In the genomic region with DNA sequence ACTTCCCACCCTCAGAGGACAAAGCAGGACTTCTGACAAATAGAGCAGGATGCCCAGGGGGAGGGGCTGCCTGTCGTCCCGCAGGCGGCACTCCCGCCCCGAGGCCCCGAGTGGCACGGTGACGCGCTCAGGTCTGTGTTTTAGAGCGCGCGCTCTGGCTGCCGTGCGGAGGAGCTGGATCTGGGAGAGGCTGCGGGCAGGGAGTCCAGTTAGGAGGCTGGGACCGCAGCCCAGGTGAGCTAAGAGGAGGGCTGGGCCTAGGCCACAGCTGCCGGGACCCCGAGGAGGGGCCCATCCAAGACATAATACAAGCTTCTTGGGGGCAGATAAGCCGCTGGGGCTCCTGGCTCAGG, we compare ENCODE assay signal across 17 cellular contexts. TPM values are rescaled to one million over a fixed set of nuclear protein-coding genes. Genes with fewer than 3 reads are reported as not detected.
DNase-seq lines count a peak whose midpoint lies in the region; ATAC-seq and TF ChIP-seq lines count a peak whose summit lies in the region.
"Had no signal": no experiment of that assay in that cellular context is flagged by ENCODE, and none has a peak within 500 bp of the region (broad histone marks: within the 10 kb centered on the region; RNA-seq: fewer than 3 reads in every experiment).

No MANE protein-coding gene starts in this region.

- H3K4me3 ChIP-seq in left lung, result no peak overlapping the region
- H3K4me3 ChIP-seq: adrenal gland, prostate gland, SK-N-MC had no signal

- peaks cover 2 to 23% of the 10 kb centered on the region in 2 donors for H3K27me3 ChIP-seq in left lung
- H3K27me3 ChIP-seq: adrenal gland had no signal

- intact Hi-C loops in left lung (cut with DNase I) (loop anchor here in 1 of 2 donors (10.0 kb wide), 3 partner anchors 80 to 300 kb away; partner anchors contain the start of gene KCTD13), posterior vena cava (cut with DNase I) (loop anchor here in 1 of 2 donors (5.0 kb wide), 1 partner anchor 182 kb away; the partner anchor contains the start of gene MVP)

- ATAC-seq in left lung (peak; percentile 77), HG03108 (IDR thresholded peaks at IDR 0.05; ENCODE audit: unreplicated experiment) (no peak)

- peaks cover 0 to 41% of the 10 kb centered on the region in 2 donors for H3K36me3 ChIP-seq in left lung
- H3K36me3 ChIP-seq: prostate gland had no signal

- peak overlapping the region in 1 of 2 donors; percentile 18 for H3K27ac ChIP-seq in left lung
- H3K27ac ChIP-seq: adrenal gland, prostate gland, SK-N-MC had no signal

- peaks cover 0 to 11% of the 10 kb centered on the region in 2 donors for H3K4me1 ChIP-seq in left lung
- H3K4me1 ChIP-seq: adrenal gland, prostate gland had no signal

- H3K9me3 ChIP-seq in left lung, result no peaks in the 10 kb centered on the region
- H3K9me3 ChIP-seq: adrenal gland, prostate gland had no signal

- peak; percentile 59 for DNase-seq in NCI-H2227 (lab: John Stamatoyannopoulos, UW; ENCODE audit: unreplicated experiment)
- no peak for DNase-seq in NCI-H2227 treated with DMSO at 0.1 percent for 48 hours (lab: John Stamatoyannopoulos, UW)
- peak; percentile 82 for DNase-seq in DMS79 treated with DMSO at 0.1 percent for 48 hours (lab: John Stamatoyannopoulos, UW)
- DNase-seq in NCI-H345 (lab: John Stamatoyannopoulos, UW), result peak; percentile 77
- DNase-seq in left lung, result peak in 1 of 2 donors; percentile 78
- DNase-seq in kidney tubule cell (ENCODE audit: low spot score), result no peak
- no peak for DNase-seq in posterior vena cava (ENCODE audit: low spot score)
- DNase-seq: activated CD4-positive, alpha-beta T cell treated with anti-CD3 and anti-CD28 coated beads, Interleukin-2, amount 50 U/mL, for 48 hours; activated T-cell treated with anti-CD3 and anti-CD28 coated beads, Interleukin-2, amount 50 U/mL, for 72 hours; adrenal gland; central memory CD4-positive, alpha-beta T cell; effector memory CD4-positive, alpha-beta T cell; hippocampal formation; IMR-90 had no signal

- no peak for TF ChIP-seq CTCF in left lung (IDR thresholded peaks at IDR 0.05)

RNA-seq across cellular contexts. Expression of gene DOC2A, which starts 6.4 kb away (rescaled TPM):
- total RNA-seq in left lung, result 1 to 10 TPM; 2.5 to 2.7 TPM
- total RNA-seq in posterior vena cava, result under 1 TPM; 0.28 to 0.33 TPM

RNA-seq across cellular contexts. Expression of gene INO80E, which starts 8.4 kb away (rescaled TPM):
- total RNA-seq in left lung (10 to 100 TPM; 55.5 to 59.6 TPM), posterior vena cava (10 to 100 TPM; 42.2 to 46.0 TPM)

RNA-seq across cellular contexts. Expression of gene HIRIP3, which starts 9.0 kb away (rescaled TPM):
- total RNA-seq in left lung, result 10 to 100 TPM; 14.4 to 17.4 TPM
- 10 to 100 TPM; 12.1 to 14.2 TPM for total RNA-seq in posterior vena cava

RNA-seq across cellular contexts. Expression of gene C16orf92, which starts 18.6 kb away (rescaled TPM):
- total RNA-seq in left lung (not detected), posterior vena cava (not detected)
- total RNA-seq: activated T-cell treated with anti-CD3 and anti-CD28 coated beads, Interleukin-2, amount 50 U/mL, for 72 hours; adrenal gland; IMR-90; prostate gland had no signal

RNA-seq across cellular contexts. Expression of gene TLCD3B, which starts 26.7 kb away (rescaled TPM):
- total RNA-seq in left lung (under 1 TPM in 1 of 2 donors, not detected in 1; 0.29 TPM), posterior vena cava (not detected)
- total RNA-seq: IMR-90 had no signal

Comparison
In these comparisons a context has a peak if more than half of its experiments do, and no peak if none do; other contexts are left out.
1. DNase-seq: peak in NCI-H2227 (single experiment), DMS79 treated with DMSO at 0.1 percent for 48 hours (single experiment) and NCI-H345 (single experiment); none in NCI-H2227 treated with DMSO at 0.1 percent for 48 hours (single experiment), kidney tubule cell (single experiment) and posterior vena cava (single experiment).